In genomic region chr17:41413353-41413752, GRCh38 we compare ENCODE assay signal across 1 cellular context.
TF ChIP-seq lines count a peak whose summit lies in the region.

No MANE protein-coding gene starts in this region.

TF ChIP-seq in WTC11, 78 proteins besides CTCF, POLR2A, EP300 and RAD21 (continued from another document):
- TF ChIP-seq GRHL2 (CRISPR knock-in tag; IDR thresholded peaks at IDR 0.05; ENCODE audit: insufficient replicate concordance, severe bottlenecking): no peak
- no peak for TF ChIP-seq SOX15 (CRISPR knock-in tag; IDR thresholded peaks at IDR 0.05)
- TF ChIP-seq EMX1 (CRISPR knock-in tag; IDR thresholded peaks at IDR 0.05): no peak
